ENCODE assay signal across 29 cellular contexts in the genomic region with DNA sequence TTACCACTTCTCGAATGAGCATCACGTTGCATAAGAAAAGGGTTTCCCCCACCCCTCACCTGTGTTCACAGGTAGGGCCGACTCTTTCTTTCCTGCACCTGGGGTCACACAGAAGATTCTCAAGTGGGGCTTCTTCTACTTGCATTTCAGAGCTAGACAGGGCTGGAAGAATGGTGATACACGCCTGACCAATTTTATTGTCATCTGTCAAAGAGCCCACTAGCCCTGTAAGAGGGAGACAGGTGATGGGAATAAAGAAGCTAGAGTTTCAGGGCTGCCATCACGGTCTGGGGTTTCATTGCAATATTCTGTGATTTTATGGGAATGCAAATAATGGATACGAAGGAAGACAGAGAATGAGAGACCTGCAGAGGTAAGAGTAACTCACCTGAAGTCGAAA.
"Had no signal": no experiment of that assay in that cellular context is flagged by ENCODE, and none has a peak within 500 bp of the region (broad histone marks: within the 10 kb centered on the region; RNA-seq: fewer than 3 reads in every experiment).

No MANE protein-coding gene starts in this region.

- H3K27ac Mint-ChIP-seq: endodermal cell; mesothelial cell of epicardium; naive B cell; natural killer cell treated with Interleukin-12 subunit alpha and Interleukin-12 subunit beta and Interleukin-15 and Interleukin-18, amount 100 ng/mL, for 72 hours; progenitor cell of endocrine pancreas; stimulated activated naive B cell treated with anti-CD40 and anti-IgM and Interleukin-4, amounts not matched to agents 10 μg/mL and 1 μg/mL and 100 μg/mL, for 72 hours; stimulated activated naive CD8-positive, alpha-beta T cell treated with anti-CD3 and anti-CD28 coated beads, Interleukin-15, Interleukin-2, amounts not matched to agents 100 ng/mL and 50 ng/mL, for 24 hours had no signal

- H3K27me3 Mint-ChIP-seq: naive B cell; natural killer cell treated with Interleukin-12 subunit alpha and Interleukin-12 subunit beta and Interleukin-15 and Interleukin-18, amount 100 ng/mL, for 72 hours; progenitor cell of endocrine pancreas; stimulated activated naive CD8-positive, alpha-beta T cell treated with anti-CD3 and anti-CD28 coated beads, Interleukin-15, Interleukin-2, amounts not matched to agents 100 ng/mL and 50 ng/mL, for 24 hours had no signal

- H3K4me2 ChIP-seq: hepatocyte had no signal

- H3K9me3 ChIP-seq: neutrophil, right lobe of liver, thoracic aorta had no signal

- H3K27ac ChIP-seq: epithelial cell of prostate, foreskin keratinocyte, gastroesophageal sphincter, heart left ventricle, hepatocyte, left lung, neutrophil, parathyroid adenoma, right lobe of liver, thoracic aorta, tibial nerve, upper lobe of left lung had no signal

- DNase-seq: cortex of kidney; endodermal cell; foreskin keratinocyte; heart left ventricle; kidney; left lung; mesenchymal stem cell; mucosa of descending colon; naive B cell; right lobe of liver; small intestine; stimulated activated CD4-positive, alpha-beta T cell treated with anti-CD3 and anti-CD28 coated beads, Interleukin-15, amount 100 ng/mL, for 24 hours; stimulated activated CD4-positive, alpha-beta T cell treated with anti-CD3 and anti-CD28 coated beads, Interleukin-2, amount 100 ng/mL, for 48 hours; stimulated activated naive B cell treated with anti-CD40 and anti-IgM and Interleukin-4, amounts not matched to agents 10 μg/mL and 1 μg/mL and 100 μg/mL, for 72 hours; upper lobe of left lung had no signal

- H2AFZ ChIP-seq: hepatocyte, parathyroid adenoma had no signal

- H3K79me2 ChIP-seq: hepatocyte, parathyroid adenoma had no signal

- H3K36me3 ChIP-seq: gastroesophageal sphincter, heart left ventricle, left lung, neutrophil, right lobe of liver, thoracic aorta, tibial nerve, upper lobe of left lung had no signal

- ATAC-seq: esophagus mucosa; foreskin keratinocyte; gastroesophageal sphincter; heart left ventricle; left lung; mucosa of descending colon; natural killer cell treated with Interleukin-12 subunit alpha and Interleukin-12 subunit beta and Interleukin-15 and Interleukin-18, amount 100 ng/mL, for 72 hours; right lobe of liver; stimulated activated naive B cell treated with anti-CD40 and anti-IgM and Interleukin-4, amounts not matched to agents 10 μg/mL and 1 μg/mL and 100 μg/mL, for 72 hours had no signal

- H3K36me3 Mint-ChIP-seq: stimulated activated naive B cell treated with anti-CD40 and anti-IgM and Interleukin-4, amounts not matched to agents 10 μg/mL and 1 μg/mL and 100 μg/mL, for 72 hours had no signal

- H3K27me3 ChIP-seq: foreskin keratinocyte, heart left ventricle, hepatocyte, left lung, neutrophil, right lobe of liver, tibial nerve, upper lobe of left lung had no signal

- H3K4me1 ChIP-seq: gastroesophageal sphincter, heart left ventricle, left lung, parathyroid adenoma, right lobe of liver, tibial nerve, upper lobe of left lung had no signal

- H3K4me3 Mint-ChIP-seq: endodermal cell; mesothelial cell of epicardium; naive B cell; natural killer cell treated with Interleukin-12 subunit alpha and Interleukin-12 subunit beta and Interleukin-15 and Interleukin-18, amount 100 ng/mL, for 72 hours; neural crest cell; stimulated activated naive B cell treated with anti-CD40 and anti-IgM and Interleukin-4, amounts not matched to agents 10 μg/mL and 1 μg/mL and 100 μg/mL, for 72 hours; stimulated activated naive CD8-positive, alpha-beta T cell treated with anti-CD3 and anti-CD28 coated beads, Interleukin-15, Interleukin-2, amounts not matched to agents 100 ng/mL and 50 ng/mL, for 24 hours had no signal

- FAIRE-seq: kidney, small intestine, urothelium cell line had no signal

- H3K4me3 ChIP-seq: gastroesophageal sphincter, heart left ventricle, hepatocyte, left lung, mucosa of descending colon, right lobe of liver, thoracic aorta, tibial nerve, upper lobe of left lung had no signal

- H3K4me1 Mint-ChIP-seq: naive B cell; neural crest cell; stimulated activated naive B cell treated with anti-CD40 and anti-IgM and Interleukin-4, amounts not matched to agents 10 μg/mL and 1 μg/mL and 100 μg/mL, for 72 hours had no signal
